In the genomic region with DNA sequence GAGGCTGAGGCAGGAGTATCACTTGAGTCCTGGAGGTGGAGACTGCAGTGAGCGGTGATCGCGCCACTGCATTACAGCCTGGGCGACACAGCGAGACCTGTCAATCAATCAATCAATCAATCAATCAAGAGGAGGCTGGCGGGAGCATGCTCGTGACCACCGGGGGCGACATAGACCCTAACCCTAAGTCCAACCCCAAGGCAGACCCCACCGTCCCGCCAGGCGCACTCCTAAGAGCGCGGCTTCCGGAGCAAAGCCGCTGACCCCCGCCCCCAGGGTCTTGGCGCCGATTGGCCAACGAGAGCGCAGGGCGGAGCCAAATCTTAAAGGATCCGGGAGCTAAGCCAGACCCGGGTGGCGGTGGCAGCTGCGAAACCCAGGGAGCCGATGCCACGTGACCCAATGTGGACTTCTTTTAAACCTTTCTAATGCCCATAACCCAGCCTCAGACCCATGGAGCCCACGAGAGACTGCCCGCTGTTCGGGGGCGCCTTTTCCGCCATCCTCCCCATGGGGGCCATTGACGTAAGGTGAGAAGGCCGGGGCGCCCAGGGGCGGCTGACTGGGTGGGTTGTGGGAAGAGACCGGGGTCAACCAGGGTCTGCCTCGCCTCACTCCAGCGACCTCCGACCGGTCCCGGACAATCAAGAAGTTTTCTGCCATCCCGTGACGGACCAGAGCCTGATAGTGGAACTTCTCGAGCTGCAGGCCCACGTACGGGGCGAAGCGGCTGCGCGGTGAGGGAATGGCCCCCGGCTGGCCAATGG, we compare ENCODE assay signal across 1 cellular context.
TF ChIP-seq lines count a peak whose summit lies in the region.

Gene RANGRF (plus strand): TSS at position 335 of the 767 bp plus-strand sequence. CDS start 119 bp downstream, at position 454.

TF ChIP-seq in HepG2, 621 proteins besides CTCF, POLR2A, EP300 and RAD21 (continued from another document and continues in another):
- TF ChIP-seq ZNF773 (CRISPR knock-in tag; IDR thresholded peaks at IDR 0.05; ENCODE audit: borderline replicate concordance) (no peak), U2AF2 (IDR thresholded peaks at IDR 0.05; ENCODE audit: low read depth, low read length) (no peak), FOXP1 (IDR thresholded peaks at IDR 0.05) (no peak), FOXP1 (CRISPR knock-in tag; IDR thresholded peaks at IDR 0.05) (no peak), KLF15 (CRISPR knock-in tag; IDR thresholded peaks at IDR 0.05; ENCODE audit: borderline replicate concordance) (no peak), NRL (CRISPR knock-in tag; IDR thresholded peaks at IDR 0.05; ENCODE audit: borderline replicate concordance) (no peak), MTA3 (CRISPR knock-in tag; IDR thresholded peaks at IDR 0.05) (no peak), ZNF224 (CRISPR knock-in tag; IDR thresholded peaks at IDR 0.05) (no peak), NFE2L2 (IDR thresholded peaks at IDR 0.05; ENCODE audit: low read length) (no peak), AGO1 (IDR thresholded peaks at IDR 0.05; ENCODE audit: low read depth, low read length, poor library complexity, severe bottlenecking) (peak; percentile 83), ZFP62 (CRISPR knock-in tag; IDR thresholded peaks at IDR 0.05) (no peak), ZSCAN12 (CRISPR knock-in tag; IDR thresholded peaks at IDR 0.05) (no peak), CEBPG (CRISPR knock-in tag; IDR thresholded peaks at IDR 0.05) (no peak), FLYWCH1 (CRISPR knock-in tag; IDR thresholded peaks at IDR 0.05) (no peak), ZIK1 (CRISPR knock-in tag; IDR thresholded peaks at IDR 0.05; ENCODE audit: borderline replicate concordance, low read depth) (no peak), ZNF230 (CRISPR knock-in tag; IDR thresholded peaks at IDR 0.05) (peak; percentile 82), SNAI1 (CRISPR knock-in tag; IDR thresholded peaks at IDR 0.05; ENCODE audit: borderline replicate concordance) (0 out of 2 replicates have a peak, but pooled peaks have one; percentile 40), ZSCAN31 (CRISPR knock-in tag; IDR thresholded peaks at IDR 0.05; ENCODE audit: low read depth) (0 out of 2 replicates have a peak, but pooled peaks have one; percentile 61), SRSF1 (optimal IDR thresholded peaks at IDR 0.05; ENCODE audit: low read depth, low read length) (peak; percentile 33), CENPX (CRISPR knock-in tag; IDR thresholded peaks at IDR 0.05) (no peak), ZNF83 (CRISPR knock-in tag; IDR thresholded peaks at IDR 0.05; ENCODE audit: borderline replicate concordance) (no peak), SP1 (IDR thresholded peaks at IDR 0.05) (no peak), SP1 (CRISPR knock-in tag; IDR thresholded peaks at IDR 0.05) (peak; percentile 50; the same call in 1 of the 2 replicates), AKNA (CRISPR knock-in tag; IDR thresholded peaks at IDR 0.05; ENCODE audit: borderline replicate concordance) (no peak), ZBTB1 (CRISPR knock-in tag; IDR thresholded peaks at IDR 0.05; ENCODE audit: borderline replicate concordance) (no peak), MED13 (CRISPR knock-in tag; IDR thresholded peaks at IDR 0.05) (no peak; the same call in none of the 2 replicates), ZNF644 (CRISPR knock-in tag; IDR thresholded peaks at IDR 0.05; ENCODE audit: low read depth) (no peak), ZBTB34 (CRISPR knock-in tag; IDR thresholded peaks at IDR 0.05) (no peak), BRD4 (CRISPR knock-in tag; IDR thresholded peaks at IDR 0.05) (no peak), ZNF460 (CRISPR knock-in tag; IDR thresholded peaks at IDR 0.05; ENCODE audit: borderline replicate concordance) (no peak), ZNF552 (CRISPR knock-in tag; IDR thresholded peaks at IDR 0.05; ENCODE audit: borderline replicate concordance) (no peak), ZNF839 (CRISPR knock-in tag; IDR thresholded peaks at IDR 0.05; ENCODE audit: borderline replicate concordance) (no peak), FOXO4 (CRISPR knock-in tag; conservative IDR thresholded peaks at IDR 0.05) (no peak), DR1 (CRISPR knock-in tag; IDR thresholded peaks at IDR 0.05) (no peak), JUNB (CRISPR knock-in tag; IDR thresholded peaks at IDR 0.05; ENCODE audit: borderline replicate concordance) (no peak), CERS6 (CRISPR knock-in tag; IDR thresholded peaks at IDR 0.05) (no peak), ZNF441 (CRISPR knock-in tag; IDR thresholded peaks at IDR 0.05; ENCODE audit: borderline replicate concordance) (no peak), ZNF629 (CRISPR knock-in tag; conservative IDR thresholded peaks at IDR 0.05) (no peak), ZNF777 (CRISPR knock-in tag; IDR thresholded peaks at IDR 0.05) (no peak), KDM4B (CRISPR knock-in tag; IDR thresholded peaks at IDR 0.05) (0 out of 2 replicates have a peak, but pooled peaks have one; percentile 11), ARNT (IDR thresholded peaks at IDR 0.05) (no peak), ZNF546 (CRISPR knock-in tag; conservative IDR thresholded peaks at IDR 0.05) (no peak), PATZ1 (CRISPR knock-in tag; IDR thresholded peaks at IDR 0.05) (peak; percentile 72), ZNF550 (CRISPR knock-in tag; IDR thresholded peaks at IDR 0.05; ENCODE audit: borderline replicate concordance) (no peak), ZNF343 (CRISPR knock-in tag; IDR thresholded peaks at IDR 0.05) (no peak), SNRNP70 (IDR thresholded peaks at IDR 0.05; ENCODE audit: low read depth, low read length) (no peak), SP2 (CRISPR knock-in tag; IDR thresholded peaks at IDR 0.05) (peak; percentile 42)
- TF ChIP-seq, protein P1, sequence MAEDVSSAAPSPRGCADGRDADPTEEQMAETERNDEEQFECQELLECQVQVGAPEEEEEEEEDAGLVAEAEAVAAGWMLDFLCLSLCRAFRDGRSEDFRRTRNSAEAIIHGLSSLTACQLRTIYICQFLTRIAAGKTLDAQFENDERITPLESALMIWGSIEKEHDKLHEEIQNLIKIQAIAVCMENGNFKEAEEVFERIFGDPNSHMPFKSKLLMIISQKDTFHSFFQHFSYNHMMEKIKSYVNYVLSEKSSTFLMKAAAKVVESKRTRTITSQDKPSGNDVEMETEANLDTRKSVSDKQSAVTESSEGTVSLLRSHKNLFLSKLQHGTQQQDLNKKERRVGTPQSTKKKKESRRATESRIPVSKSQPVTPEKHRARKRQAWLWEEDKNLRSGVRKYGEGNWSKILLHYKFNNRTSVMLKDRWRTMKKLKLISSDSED (CRISPR knock-in tag; IDR thresholded peaks at IDR 0.05) = no peak
- TF ChIP-seq, protein P2, sequence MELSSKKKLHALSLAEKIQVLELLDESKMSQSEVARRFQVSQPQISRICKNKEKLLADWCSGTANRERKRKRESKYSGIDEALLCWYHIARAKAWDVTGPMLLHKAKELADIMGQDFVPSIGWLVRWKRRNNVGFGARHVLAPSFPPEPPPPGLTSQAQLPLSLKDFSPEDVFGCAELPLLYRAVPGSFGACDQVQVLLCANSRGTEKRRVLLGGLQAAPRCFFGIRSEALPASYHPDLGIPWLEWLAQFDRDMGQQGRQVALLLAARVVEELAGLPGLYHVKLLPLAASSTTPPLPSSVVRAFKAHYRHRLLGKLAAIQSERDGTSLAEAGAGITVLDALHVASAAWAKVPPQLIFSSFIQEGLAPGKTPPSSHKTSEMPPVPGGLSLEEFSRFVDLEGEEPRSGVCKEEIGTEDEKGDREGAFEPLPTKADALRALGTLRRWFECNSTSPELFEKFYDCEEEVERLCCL (CRISPR knock-in tag; IDR thresholded peaks at IDR 0.05; ENCODE audit: borderline replicate concordance) = no peak
- TF ChIP-seq, protein P3, sequence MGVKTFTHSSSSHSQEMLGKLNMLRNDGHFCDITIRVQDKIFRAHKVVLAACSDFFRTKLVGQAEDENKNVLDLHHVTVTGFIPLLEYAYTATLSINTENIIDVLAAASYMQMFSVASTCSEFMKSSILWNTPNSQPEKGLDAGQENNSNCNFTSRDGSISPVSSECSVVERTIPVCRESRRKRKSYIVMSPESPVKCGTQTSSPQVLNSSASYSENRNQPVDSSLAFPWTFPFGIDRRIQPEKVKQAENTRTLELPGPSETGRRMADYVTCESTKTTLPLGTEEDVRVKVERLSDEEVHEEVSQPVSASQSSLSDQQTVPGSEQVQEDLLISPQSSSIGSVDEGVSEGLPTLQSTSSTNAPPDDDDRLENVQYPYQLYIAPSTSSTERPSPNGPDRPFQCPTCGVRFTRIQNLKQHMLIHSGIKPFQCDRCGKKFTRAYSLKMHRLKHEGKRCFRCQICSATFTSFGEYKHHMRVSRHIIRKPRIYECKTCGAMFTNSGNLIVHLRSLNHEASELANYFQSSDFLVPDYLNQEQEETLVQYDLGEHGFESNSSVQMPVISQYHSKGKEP (CRISPR knock-in tag; IDR thresholded peaks at IDR 0.05) = 0 out of 2 replicates have a peak, but pooled peaks have one; percentile 27
- TF ChIP-seq, protein P4, sequence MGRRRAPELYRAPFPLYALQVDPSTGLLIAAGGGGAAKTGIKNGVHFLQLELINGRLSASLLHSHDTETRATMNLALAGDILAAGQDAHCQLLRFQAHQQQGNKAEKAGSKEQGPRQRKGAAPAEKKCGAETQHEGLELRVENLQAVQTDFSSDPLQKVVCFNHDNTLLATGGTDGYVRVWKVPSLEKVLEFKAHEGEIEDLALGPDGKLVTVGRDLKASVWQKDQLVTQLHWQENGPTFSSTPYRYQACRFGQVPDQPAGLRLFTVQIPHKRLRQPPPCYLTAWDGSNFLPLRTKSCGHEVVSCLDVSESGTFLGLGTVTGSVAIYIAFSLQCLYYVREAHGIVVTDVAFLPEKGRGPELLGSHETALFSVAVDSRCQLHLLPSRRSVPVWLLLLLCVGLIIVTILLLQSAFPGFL (CRISPR knock-in tag; IDR thresholded peaks at IDR 0.05) = no peak
